In the genomic region with DNA sequence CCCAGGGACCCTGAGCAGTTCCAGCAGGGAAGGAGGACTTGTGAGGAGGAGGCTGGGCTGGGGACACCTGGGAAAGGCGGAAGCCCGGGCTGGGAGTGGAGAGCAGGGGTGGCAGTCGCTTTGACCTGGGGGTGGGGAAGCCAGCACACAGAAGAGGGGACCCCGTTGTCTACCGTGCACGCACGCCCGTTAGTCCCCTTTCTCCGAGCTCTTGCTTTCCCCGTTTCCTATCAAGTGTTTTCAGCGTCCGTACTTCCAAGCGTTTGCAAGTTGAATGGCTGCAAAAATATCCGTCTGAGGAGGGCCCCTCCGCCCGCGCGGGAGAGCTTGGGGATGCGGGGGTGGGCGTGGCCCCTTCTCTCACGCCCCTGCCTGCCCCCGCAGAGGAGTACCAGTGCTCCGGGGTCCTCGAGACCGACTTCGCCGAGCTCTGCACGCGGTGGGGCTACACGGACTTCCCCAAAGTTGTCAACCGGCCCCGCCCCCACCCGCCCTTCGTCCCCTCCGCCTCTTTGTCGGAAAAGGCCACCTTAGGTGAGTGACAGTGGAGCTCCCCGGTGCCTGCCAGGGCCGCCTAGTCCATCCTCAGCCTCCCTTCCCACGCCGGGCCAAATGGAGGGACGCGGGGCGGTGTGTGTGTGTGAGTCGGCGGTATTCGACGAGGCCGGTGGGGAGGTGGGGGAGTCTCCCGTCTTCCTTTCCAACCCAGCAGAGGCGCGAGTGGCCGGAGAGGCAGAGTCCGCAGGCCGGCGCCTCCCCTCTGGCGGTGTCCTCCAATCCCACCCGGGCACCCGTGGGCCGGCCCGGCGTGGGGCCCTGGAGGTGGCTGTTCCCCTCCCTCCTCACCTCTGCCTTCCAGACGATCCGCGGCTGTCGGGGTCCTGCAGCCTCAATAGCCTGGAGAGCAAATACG, we compare ENCODE assay signal across 1 cellular context.
TF ChIP-seq lines count a peak whose summit lies in the region.

No MANE protein-coding gene starts in this region.

TF ChIP-seq in H1, 55 proteins besides CTCF, POLR2A, EP300 and RAD21:
- TF ChIP-seq, protein P1, sequence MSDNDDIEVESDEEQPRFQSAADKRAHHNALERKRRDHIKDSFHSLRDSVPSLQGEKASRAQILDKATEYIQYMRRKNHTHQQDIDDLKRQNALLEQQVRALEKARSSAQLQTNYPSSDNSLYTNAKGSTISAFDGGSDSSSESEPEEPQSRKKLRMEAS (IDR thresholded peaks at IDR 0.05): peak; percentile 52; the same call in 1 of the 2 replicates
- TF ChIP-seq RFX5 (IDR thresholded peaks at IDR 0.05; ENCODE audit: borderline replicate concordance, low read depth, low read length) (no peak), ASH2L (IDR thresholded peaks at IDR 0.05; ENCODE audit: low read length) (peak; percentile 38), GTF2F1 (IDR thresholded peaks at IDR 0.05; ENCODE audit: borderline replicate concordance, low read depth, low read length) (no peak), SIRT6 (IDR thresholded peaks at IDR 0.05; ENCODE audit: low read length) (no peak), GABPA (IDR thresholded peaks at IDR 0.05; ENCODE audit: borderline replicate concordance, insufficient read depth, low read length) (no peak), SUZ12 (IDR thresholded peaks at IDR 0.05; ENCODE audit: low read length) (peak; percentile 62), CTBP2 (IDR thresholded peaks at IDR 0.05; ENCODE audit: borderline replicate concordance, insufficient read depth, insufficient read length, low read length) (peak; percentile 7), KDM4A (IDR thresholded peaks at IDR 0.05; ENCODE audit: low read depth, low read length, severe bottlenecking) (peak; percentile 58), SAP30 (IDR thresholded peaks at IDR 0.05; ENCODE audit: insufficient read depth, insufficient replicate concordance, low read length) (peak; percentile 23), EZH2 (IDR thresholded peaks at IDR 0.05; ENCODE audit: low read depth, low read length, severe bottlenecking) (peak; percentile 61), CBX8 (IDR thresholded peaks at IDR 0.05; ENCODE audit: borderline replicate concordance, low read depth, low read length) (no peak), TAF1 (IDR thresholded peaks at IDR 0.05; ENCODE audit: low read depth, low read length) (no peak)
- TF ChIP-seq, protein P2, sequence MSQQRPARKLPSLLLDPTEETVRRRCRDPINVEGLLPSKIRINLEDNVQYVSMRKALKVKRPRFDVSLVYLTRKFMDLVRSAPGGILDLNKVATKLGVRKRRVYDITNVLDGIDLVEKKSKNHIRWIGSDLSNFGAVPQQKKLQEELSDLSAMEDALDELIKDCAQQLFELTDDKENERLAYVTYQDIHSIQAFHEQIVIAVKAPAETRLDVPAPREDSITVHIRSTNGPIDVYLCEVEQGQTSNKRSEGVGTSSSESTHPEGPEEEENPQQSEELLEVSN (IDR thresholded peaks at IDR 0.05): peak; percentile 41; the same call in 1 of the 2 replicates
